In genomic region chr19:43574424-43575155, GRCh38 we compare ENCODE assay signal across 8 cellular contexts. TPM values are rescaled to one million over a fixed set of nuclear protein-coding genes. Genes with fewer than 3 reads are reported as not detected.
DNase-seq lines count a peak whose midpoint lies in the region; ATAC-seq and TF ChIP-seq lines count a peak whose summit lies in the region.

No MANE protein-coding gene starts in this region.

- peaks cover 15% of the 10 kb centered on the region for H3K79me2 ChIP-seq in smooth muscle cell (ENCODE audit: low read depth)

- H3K36me3 Mint-ChIP-seq in activated T-cell treated with anti-CD3 and anti-CD28 coated beads, Interleukin-2, amount 50 U/mL, for 24 hours (ENCODE audit: low read depth): peaks cover 42% of the 10 kb centered on the region

- peak overlapping the region; percentile 96 for H3K27ac Mint-ChIP-seq in activated T-cell treated with anti-CD3 and anti-CD28 coated beads, Interleukin-2, amount 50 U/mL, for 24 hours

- TF ChIP-seq CTCF in WERI-Rb-1 (IDR thresholded peaks at IDR 0.05; ENCODE audit: low read depth, low read length) (no peak), smooth muscle cell (IDR thresholded peaks at IDR 0.05; ENCODE audit: borderline replicate concordance, insufficient read depth, poor library complexity, severe bottlenecking) (no peak)

- DNase-seq in activated T-cell treated with anti-CD3 and anti-CD28 coated beads, Interleukin-2, amount 50 U/mL, for 24 hours: no peak
- no peak for DNase-seq in activated T-cell treated with anti-CD3 and anti-CD28 coated beads, Interleukin-2, amount 50 U/mL, for 1 hour
- DNase-seq in WERI-Rb-1 (peak; percentile 23), right cardiac atrium (peak in 1 of 3 donors; percentile 52), smooth muscle cell (lab: John Stamatoyannopoulos, UW; ENCODE audit: unreplicated experiment) (no peak), NCI-H2107 treated with DMSO at 0.1 percent for 48 hours (lab: John Stamatoyannopoulos, UW; ENCODE audit: unreplicated experiment) (no peak), dedifferentiated amniotic fluid mesenchymal stem cell (ENCODE audit: extremely low spot score) (no peak)
- no peak for DNase-seq in stimulated activated CD4-positive, alpha-beta T cell treated with anti-CD3 and anti-CD28 coated beads, Interleukin-1b, Interleukin-23, amount 100 ng/mL, for 48 hours

- H3K4me3 ChIP-seq in WERI-Rb-1 (ENCODE audit: low read depth, low read length) (peak overlapping the region; percentile 100), right cardiac atrium (ENCODE audit: low read length) (peak overlapping the region; percentile 78), smooth muscle cell (peak overlapping the region; percentile 94)

- H3K9ac ChIP-seq in smooth muscle cell (ENCODE audit: low read depth): peak overlapping the region; percentile 98

- no peaks in the 10 kb centered on the region for H3K9me3 Mint-ChIP-seq in activated T-cell treated with anti-CD3 and anti-CD28 coated beads, Interleukin-2, amount 50 U/mL, for 24 hours

- H3K27me3 Mint-ChIP-seq in activated T-cell treated with anti-CD3 and anti-CD28 coated beads, Interleukin-2, amount 50 U/mL, for 24 hours: no peaks in the 10 kb centered on the region

- ATAC-seq in right cardiac atrium: no peak

- no peaks in the 10 kb centered on the region for H3K9me3 ChIP-seq in WERI-Rb-1 (ENCODE audit: severe bottlenecking)
- H3K9me3 ChIP-seq in right cardiac atrium (ENCODE audit: control insufficient read depth, low read length): no peaks in the 10 kb centered on the region
- H3K9me3 ChIP-seq in smooth muscle cell (replicated peaks; ENCODE audit: low read depth): no peaks in the 10 kb centered on the region

- peaks cover 55% of the 10 kb centered on the region for H3K4me1 Mint-ChIP-seq in activated T-cell treated with anti-CD3 and anti-CD28 coated beads, Interleukin-2, amount 50 U/mL, for 24 hours (ENCODE audit: low read depth)

- no peaks in the 10 kb centered on the region for H3F3A ChIP-seq in smooth muscle cell (ENCODE audit: low read depth)

- no peaks in the 10 kb centered on the region for H3K27me3 ChIP-seq in WERI-Rb-1 (ENCODE audit: insufficient read depth, low read depth, severe bottlenecking)
- H3K27me3 ChIP-seq in right cardiac atrium (ENCODE audit: control insufficient read depth, insufficient read depth): no peaks in the 10 kb centered on the region
- no peaks in the 10 kb centered on the region for H3K27me3 ChIP-seq in smooth muscle cell (ENCODE audit: low read depth)

- peak overlapping the region; percentile 92 for H3K27ac ChIP-seq in WERI-Rb-1
- H3K27ac ChIP-seq in right cardiac atrium (ENCODE audit: low read length): no peak overlapping the region
- peak overlapping the region; percentile 89 for H3K27ac ChIP-seq in smooth muscle cell (ENCODE audit: low read depth)

- 30% methylated on average over 12 of the region's 12 CpGs for WGBS in right cardiac atrium
- WGBS in smooth muscle cell (ENCODE audit: low lambda C conversion rate): 61% methylated on average over 12 of the region's 12 CpGs

- H4K20me1 ChIP-seq in smooth muscle cell (ENCODE audit: low read depth): no peaks in the 10 kb centered on the region

- H3K4me1 ChIP-seq in right cardiac atrium (ENCODE audit: control insufficient read depth, insufficient read depth, low read length) (peaks cover 1% of the 10 kb centered on the region), smooth muscle cell (ENCODE audit: low read depth) (peaks cover 10% of the 10 kb centered on the region)

- intact Hi-C loops in right cardiac atrium (cut with DNase I): loop anchor here in 1 of 4 donors (2.0 kb wide), 1 partner anchor 22 kb away; the partner anchor contains the start of genes IRGQ and ZNF576

- H3K4me3 Mint-ChIP-seq in activated T-cell treated with anti-CD3 and anti-CD28 coated beads, Interleukin-2, amount 50 U/mL, for 24 hours: peak overlapping the region; percentile 96

- H2AFZ ChIP-seq in smooth muscle cell (ENCODE audit: low read depth): peak overlapping the region; percentile 97

- peak overlapping the region; percentile 100 for H3K4me2 ChIP-seq in smooth muscle cell

- H3K36me3 ChIP-seq in WERI-Rb-1 (peaks cover 34% of the 10 kb centered on the region), smooth muscle cell (ENCODE audit: low read depth) (no peaks in the 10 kb centered on the region)

RNA-seq across cellular contexts. Expression of gene XRCC1, which starts 0.7 kb away (rescaled TPM):
- total RNA-seq in right cardiac atrium: 10 to 100 TPM; 13.5 to 17.1 (median 15.6) TPM
- polyA plus RNA-seq in right cardiac atrium: 11.2 TPM
- total RNA-seq in smooth muscle cell: 19.0 and 24.9 TPM in 2 replicates
- polyA plus RNA-seq in smooth muscle cell: 35.1 and 43.0 TPM in 2 replicates

RNA-seq across cellular contexts. Expression of gene PINLYP, which starts 1.0 kb away (rescaled TPM):
- total RNA-seq in right cardiac atrium (1 to 10 TPM; 3.8 to 6.8 (median 4.9) TPM), smooth muscle cell (1.7 and 5.5 TPM in 2 replicates)
- polyA plus RNA-seq in right cardiac atrium (9.8 TPM), smooth muscle cell (2.2 and 8.3 TPM in 2 replicates)

RNA-seq across cellular contexts. Expression of gene IRGQ, which starts 21.3 kb away (rescaled TPM):
- total RNA-seq in right cardiac atrium: 10 to 100 TPM; 19.4 to 29.2 (median 24.7) TPM
- polyA plus RNA-seq in right cardiac atrium: 9.4 TPM
- 11.1 and 13.1 TPM in 2 replicates for total RNA-seq in smooth muscle cell
- 13.1 and 14.3 TPM in 2 replicates for polyA plus RNA-seq in smooth muscle cell

RNA-seq across cellular contexts. Expression of gene ZNF576, which starts 21.8 kb away (rescaled TPM):
- 10 to 100 TPM; 11.5 to 15.4 (median 13.0) TPM for total RNA-seq in right cardiac atrium
- polyA plus RNA-seq in right cardiac atrium: 11.6 TPM
- 2.7 and 10.7 TPM in 2 replicates for total RNA-seq in smooth muscle cell
- 13.7 and 14.5 TPM in 2 replicates for polyA plus RNA-seq in smooth muscle cell

RNA-seq across cellular contexts. Expression of gene SRRM5, which starts 37.3 kb away (rescaled TPM):
- total RNA-seq in right cardiac atrium (under 1 TPM in 3 of 4 donors, not detected in 1; 0.23 to 0.29 (median 0.28) TPM), smooth muscle cell (0.09 and 0.27 TPM in 2 replicates)
- polyA plus RNA-seq in right cardiac atrium (0.34 TPM), smooth muscle cell (0.34 TPM in 1 of 2 replicates, not detected in the other)
